Comparison of ENCODE assay signal across 23 cellular contexts in genomic region chr7:28579571-28579970, GRCh38.
"Had no signal": no experiment of that assay in that cellular context is flagged by ENCODE, and none has a peak within 500 bp of the region (broad histone marks: within the 10 kb centered on the region; RNA-seq: fewer than 3 reads in every experiment).

No MANE protein-coding gene starts in this region.

- DNase-seq: activated B cell treated with CpG ODN at 0.5 μM for 24 hours; activated CD4-positive, alpha-beta T cell treated with anti-CD3 and anti-CD28 coated beads for 1 hour; activated CD4-positive, alpha-beta T cell treated with anti-CD3 and anti-CD28 coated beads, Interleukin-2, amount 10 ng/mL, durations not matched to agents 24 days and 14 days; activated CD4-positive, alpha-beta T cell treated with anti-CD3 and anti-CD28 coated beads, Interleukin-2, amount 50 U/mL, for 48 hours; activated CD8-positive, alpha-beta memory T cell treated with anti-CD3 and anti-CD28 coated beads, Interleukin-2, amount 10 ng/mL, durations not matched to agents 7 days and 5 days; activated effector memory CD4-positive, alpha-beta T cell treated with anti-CD3 and anti-CD28 coated beads, Interleukin-2, amount 50 U/mL, for 16 hours; activated naive CD4-positive, alpha-beta T cell treated with Interleukin-2 at 50 U/mL for 16 hours; activated T-cell treated with anti-CD3 and anti-CD28 coated beads, Interleukin-2, amount 50 U/mL, for 24 hours; amygdala; Kasumi-1; NCI-H146; NCI-H187 treated with DMSO at 0.1 percent for 48 hours; NCI-H2081 treated with DMSO at 0.1 percent for 48 hours; NCI-H446; NCI-H524; SIG-M5; T-cell; T-helper 2 cell; T1000 had no signal

- FAIRE-seq: TTC549 had no signal

- H2AFZ ChIP-seq: PC-9 had no signal

- ATAC-seq: activated CD8-positive, alpha-beta memory T cell treated with anti-CD3 and anti-CD28 coated beads, Interleukin-2, amount 10 ng/mL, durations not matched to agents 7 days and 5 days; activated naive CD4-positive, alpha-beta T cell treated with anti-CD3 and anti-CD28 coated beads, Interleukin-2, amount 50 U/mL, for 72 hours; T-cell had no signal

- H3K4me2 ChIP-seq: PC-9 had no signal

- H3K27ac ChIP-seq: PC-9, SK-N-MC had no signal

- H3K4me3 ChIP-seq: PC-9, SK-N-MC had no signal
